Comparison of ENCODE assay signal across 1 cellular context in genomic region chr4:139501531-139502311, GRCh38.
TF ChIP-seq lines count a peak whose summit lies in the region.

No MANE protein-coding gene starts in this region.

TF ChIP-seq in HEK293, 187 proteins besides CTCF, POLR2A, EP300 and RAD21 (continued from another document):
- TF ChIP-seq REST (tag by site-specific recombination; IDR thresholded peaks at IDR 0.05), result no peak
